1 cellular context compared by ENCODE assay signal in the genomic region with DNA sequence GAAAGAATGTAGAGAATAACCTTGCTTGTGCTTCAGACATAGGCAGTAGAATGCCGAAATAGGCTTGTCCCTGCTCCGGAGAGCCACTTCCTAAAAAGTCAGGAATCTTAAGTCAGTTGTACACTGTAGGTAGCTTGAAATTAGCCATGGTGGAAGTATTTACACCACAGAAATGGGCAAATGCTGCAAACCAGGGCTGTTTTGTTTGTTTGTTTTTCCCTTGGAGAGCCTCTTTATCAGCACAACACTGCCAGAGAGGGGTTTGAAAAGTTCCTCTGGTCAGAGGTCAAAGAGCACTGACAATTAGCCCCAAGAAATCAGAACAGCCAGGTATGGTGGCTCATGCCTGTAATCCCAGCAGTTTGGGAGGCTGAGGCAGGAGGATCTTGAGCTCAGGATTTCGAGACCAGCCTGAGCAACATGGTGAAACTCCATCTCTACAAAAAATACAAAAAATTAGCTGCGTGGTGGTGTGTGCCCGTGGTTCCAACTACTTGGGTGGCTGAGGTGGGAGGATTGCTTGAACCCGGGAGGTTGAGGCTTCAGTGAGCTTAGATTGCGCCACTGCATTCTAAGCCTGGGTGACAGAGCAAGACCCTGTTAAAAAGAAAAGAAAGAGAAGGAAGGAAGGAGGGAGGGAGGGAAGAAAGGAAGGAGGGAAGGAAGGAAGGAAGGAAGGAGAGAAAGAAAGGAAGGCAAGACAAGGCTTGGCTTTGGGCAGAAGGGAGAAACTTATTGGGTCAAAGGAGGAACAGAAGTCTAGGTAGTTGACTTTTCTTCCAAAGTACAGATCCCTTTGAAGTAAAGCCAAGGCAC.
TF ChIP-seq lines count a peak whose summit lies in the region.

No MANE protein-coding gene starts in this region.

TF ChIP-seq in HEK293, 187 proteins besides CTCF, POLR2A, EP300 and RAD21 (continued from another document):
- TF ChIP-seq ZNF138 (tag by site-specific recombination; IDR thresholded peaks at IDR 0.05; ENCODE audit: borderline replicate concordance) (no peak), ZNF600 (tag by site-specific recombination; IDR thresholded peaks at IDR 0.05) (no peak), ZNF747 (tag by site-specific recombination; IDR thresholded peaks at IDR 0.05) (no peak), ZNF112 (tag by site-specific recombination; IDR thresholded peaks at IDR 0.05) (peak; percentile 92), ZNF664 (tag by site-specific recombination; IDR thresholded peaks at IDR 0.05) (no peak), ZBTB17 (tag by site-specific recombination; IDR thresholded peaks at IDR 0.05) (peak; percentile 37; the same call in 1 of the 2 replicates)
- TF ChIP-seq, protein P1, sequence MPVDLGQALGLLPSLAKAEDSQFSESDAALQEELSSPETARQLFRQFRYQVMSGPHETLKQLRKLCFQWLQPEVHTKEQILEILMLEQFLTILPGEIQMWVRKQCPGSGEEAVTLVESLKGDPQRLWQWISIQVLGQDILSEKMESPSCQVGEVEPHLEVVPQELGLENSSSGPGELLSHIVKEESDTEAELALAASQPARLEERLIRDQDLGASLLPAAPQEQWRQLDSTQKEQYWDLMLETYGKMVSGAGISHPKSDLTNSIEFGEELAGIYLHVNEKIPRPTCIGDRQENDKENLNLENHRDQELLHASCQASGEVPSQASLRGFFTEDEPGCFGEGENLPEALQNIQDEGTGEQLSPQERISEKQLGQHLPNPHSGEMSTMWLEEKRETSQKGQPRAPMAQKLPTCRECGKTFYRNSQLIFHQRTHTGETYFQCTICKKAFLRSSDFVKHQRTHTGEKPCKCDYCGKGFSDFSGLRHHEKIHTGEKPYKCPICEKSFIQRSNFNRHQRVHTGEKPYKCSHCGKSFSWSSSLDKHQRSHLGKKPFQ (tag by site-specific recombination; IDR thresholded peaks at IDR 0.05), result no peak
- TF ChIP-seq, protein P2, sequence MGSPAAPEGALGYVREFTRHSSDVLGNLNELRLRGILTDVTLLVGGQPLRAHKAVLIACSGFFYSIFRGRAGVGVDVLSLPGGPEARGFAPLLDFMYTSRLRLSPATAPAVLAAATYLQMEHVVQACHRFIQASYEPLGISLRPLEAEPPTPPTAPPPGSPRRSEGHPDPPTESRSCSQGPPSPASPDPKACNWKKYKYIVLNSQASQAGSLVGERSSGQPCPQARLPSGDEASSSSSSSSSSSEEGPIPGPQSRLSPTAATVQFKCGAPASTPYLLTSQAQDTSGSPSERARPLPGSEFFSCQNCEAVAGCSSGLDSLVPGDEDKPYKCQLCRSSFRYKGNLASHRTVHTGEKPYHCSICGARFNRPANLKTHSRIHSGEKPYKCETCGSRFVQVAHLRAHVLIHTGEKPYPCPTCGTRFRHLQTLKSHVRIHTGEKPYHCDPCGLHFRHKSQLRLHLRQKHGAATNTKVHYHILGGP (tag by site-specific recombination; IDR thresholded peaks at IDR 0.05), result no peak
- TF ChIP-seq, protein P3, sequence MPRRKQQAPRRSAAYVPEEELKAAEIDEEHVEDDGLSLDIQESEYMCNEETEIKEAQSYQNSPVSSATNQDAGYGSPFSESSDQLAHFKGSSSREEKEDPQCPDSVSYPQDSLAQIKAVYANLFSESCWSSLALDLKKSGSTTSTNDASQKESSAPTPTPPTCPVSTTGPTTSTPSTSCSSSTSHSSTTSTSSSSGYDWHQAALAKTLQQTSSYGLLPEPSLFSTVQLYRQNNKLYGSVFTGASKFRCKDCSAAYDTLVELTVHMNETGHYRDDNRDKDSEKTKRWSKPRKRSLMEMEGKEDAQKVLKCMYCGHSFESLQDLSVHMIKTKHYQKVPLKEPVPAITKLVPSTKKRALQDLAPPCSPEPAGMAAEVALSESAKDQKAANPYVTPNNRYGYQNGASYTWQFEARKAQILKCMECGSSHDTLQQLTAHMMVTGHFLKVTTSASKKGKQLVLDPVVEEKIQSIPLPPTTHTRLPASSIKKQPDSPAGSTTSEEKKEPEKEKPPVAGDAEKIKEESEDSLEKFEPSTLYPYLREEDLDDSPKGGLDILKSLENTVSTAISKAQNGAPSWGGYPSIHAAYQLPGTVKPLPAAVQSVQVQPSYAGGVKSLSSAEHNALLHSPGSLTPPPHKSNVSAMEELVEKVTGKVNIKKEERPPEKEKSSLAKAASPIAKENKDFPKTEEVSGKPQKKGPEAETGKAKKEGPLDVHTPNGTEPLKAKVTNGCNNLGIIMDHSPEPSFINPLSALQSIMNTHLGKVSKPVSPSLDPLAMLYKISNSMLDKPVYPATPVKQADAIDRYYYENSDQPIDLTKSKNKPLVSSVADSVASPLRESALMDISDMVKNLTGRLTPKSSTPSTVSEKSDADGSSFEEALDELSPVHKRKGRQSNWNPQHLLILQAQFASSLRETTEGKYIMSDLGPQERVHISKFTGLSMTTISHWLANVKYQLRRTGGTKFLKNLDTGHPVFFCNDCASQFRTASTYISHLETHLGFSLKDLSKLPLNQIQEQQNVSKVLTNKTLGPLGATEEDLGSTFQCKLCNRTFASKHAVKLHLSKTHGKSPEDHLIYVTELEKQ (tag by site-specific recombination; IDR thresholded peaks at IDR 0.05; ENCODE audit: borderline replicate concordance), result no peak
